Comparison of ENCODE assay signal across 12 cellular contexts in the genomic region with DNA sequence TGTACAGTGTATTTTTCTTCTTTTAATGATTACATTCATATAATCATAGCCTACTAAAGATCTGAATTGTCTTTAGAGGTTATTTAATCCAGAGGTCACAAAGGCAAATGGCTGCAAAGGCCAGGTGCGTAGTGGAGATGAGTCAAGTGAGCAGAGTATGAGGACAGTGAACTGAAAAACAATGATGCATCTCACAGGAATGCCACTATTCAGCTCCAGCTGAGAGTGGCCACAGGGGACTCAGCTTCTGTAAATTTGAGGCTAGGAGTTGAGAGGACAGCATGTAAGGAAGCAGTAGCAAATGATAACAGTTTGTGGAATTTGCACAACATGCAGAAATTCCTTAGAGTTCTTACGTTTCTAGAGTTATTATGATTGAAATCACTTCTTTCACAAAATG. TPM values are rescaled to one million over a fixed set of nuclear protein-coding genes. Genes with fewer than 3 reads are reported as not detected.
DNase-seq lines count a peak whose midpoint lies in the region; ATAC-seq, FAIRE-seq and TF ChIP-seq lines count a peak whose summit lies in the region.
"Had no signal": no experiment of that assay in that cellular context is flagged by ENCODE, and none has a peak within 500 bp of the region (broad histone marks: within the 10 kb centered on the region; RNA-seq: fewer than 3 reads in every experiment).

No MANE protein-coding gene starts in this region.

- DNase-seq in DMS153 (lab: John Stamatoyannopoulos, UW) (peak; percentile 4), DMS153 treated with DMSO at 0.1 percent for 48 hours (lab: John Stamatoyannopoulos, UW; ENCODE audit: unreplicated experiment) (no peak), SW 1271 (lab: John Stamatoyannopoulos, UW) (peak; percentile 19 to 63), fibroblast of pulmonary artery (ENCODE audit: low read depth) (peak; percentile 27), urothelium cell line (ENCODE audit: low spot score) (peak; percentile 81), NCI-H2081 treated with DMSO at 0.1 percent for 48 hours (lab: John Stamatoyannopoulos, UW) (no peak), mucosa of descending colon (no peak), posterior cingulate gyrus (no peak)
- DNase-seq: GF-D8, NCI-H1417 treated with DMSO at 0.1 percent for 48 hours, stomach had no signal

- H3K4me3 ChIP-seq in fibroblast of pulmonary artery (replicated peaks; ENCODE audit: low read depth, low read length) (no peak overlapping the region), mucosa of descending colon (no peak overlapping the region)
- H3K4me3 ChIP-seq: stomach had no signal

- H3K36me3 ChIP-seq in mucosa of descending colon (ENCODE audit: low read depth), result no peaks in the 10 kb centered on the region
- H3K36me3 ChIP-seq: stomach had no signal

- intact Hi-C loops in mucosa of descending colon (cut with DNase I, micrococcal nuclease) (no loop called here), posterior cingulate gyrus (cut with DNase I) (no loop called here)

- H3K9me3 ChIP-seq in mucosa of descending colon, result no peaks in the 10 kb centered on the region
- H3K9me3 ChIP-seq: stomach had no signal

- H3K4me1 ChIP-seq in mucosa of descending colon (ENCODE audit: low read depth), result no peaks in the 10 kb centered on the region
- H3K4me1 ChIP-seq: stomach had no signal

- TF ChIP-seq CTCF in fibroblast of pulmonary artery (IDR thresholded peaks at IDR 0.05; ENCODE audit: low read length, missing control alignments), result no peak
- no peak for TF ChIP-seq CTCF in mucosa of descending colon (IDR thresholded peaks at IDR 0.05)

- ATAC-seq in mucosa of descending colon, result no peak

- FAIRE-seq in urothelium cell line (lab: Jason Lieb, UNC), result peak; percentile 88
- FAIRE-seq: colon had no signal

RNA-seq across cellular contexts. Expression of a gene that starts 50.4 kb away (rescaled TPM):
- under 1 TPM in 1 of 3 donors, not detected in 2; 0.06 TPM for total RNA-seq in mucosa of descending colon

Comparison
In these comparisons a context has a peak if more than half of its experiments do, and no peak if none do; other contexts are left out.
1. DNase-seq: peak in DMS153 (single experiment), SW 1271 (2 of 2), fibroblast of pulmonary artery (single experiment) and urothelium cell line (single experiment); none in DMS153 treated with DMSO at 0.1 percent for 48 hours (single experiment), NCI-H2081 treated with DMSO at 0.1 percent for 48 hours (single experiment), mucosa of descending colon (0 of 3) and posterior cingulate gyrus (0 of 10).